Comparison of ENCODE assay signal across 8 cellular contexts in genomic region chr1:21651214-21652042, GRCh38. TPM values are rescaled to one million over a fixed set of nuclear protein-coding genes. Genes with fewer than 3 reads are reported as not detected.
DNase-seq lines count a peak whose midpoint lies in the region; ATAC-seq and TF ChIP-seq lines count a peak whose summit lies in the region.

No MANE protein-coding gene starts in this region.

- DNase-seq in Daoy (ENCODE audit: low read depth) (peak; percentile 66), NCI-H2196 treated with DMSO at 0.1 percent for 48 hours (lab: John Stamatoyannopoulos, UW; ENCODE audit: unreplicated experiment) (peak; percentile 17), glutamatergic neuron (peak; percentile 40), progenitor cell of endocrine pancreas (ENCODE audit: low spot score, unreplicated experiment) (no peak)
- DNase-seq in activated naive CD4-positive, alpha-beta T cell treated with Interleukin-2 at 50 U/mL for 16 hours = peak; percentile 54

- ATAC-seq in HG03097 (IDR thresholded peaks at IDR 0.05; ENCODE audit: low FRiP score, unreplicated experiment) = no peak
- no peak for ATAC-seq in HG02981 (IDR thresholded peaks at IDR 0.05; ENCODE audit: unreplicated experiment)
- ATAC-seq in HG03025 (IDR thresholded peaks at IDR 0.05; ENCODE audit: low FRiP score, unreplicated experiment) = no peak

- H3K4me1 Mint-ChIP-seq in glutamatergic neuron (ENCODE audit: low read depth, unreplicated experiment) (peaks cover 3% of the 10 kb centered on the region), progenitor cell of endocrine pancreas (ENCODE audit: low read depth) (peaks cover 7% of the 10 kb centered on the region)

- H3K27ac Mint-ChIP-seq in glutamatergic neuron (ENCODE audit: unreplicated experiment) (no peak overlapping the region), progenitor cell of endocrine pancreas (peak overlapping the region; percentile 17)

- H3K27me3 Mint-ChIP-seq in glutamatergic neuron (ENCODE audit: unreplicated experiment) (peaks cover 24% of the 10 kb centered on the region), progenitor cell of endocrine pancreas (peaks cover 36% of the 10 kb centered on the region)

- TF ChIP-seq CTCF in glutamatergic neuron (IDR thresholded peaks at IDR 0.05; ENCODE audit: partially characterized antibody, unreplicated experiment) = no peak
- TF ChIP-seq CTCF in progenitor cell of endocrine pancreas (IDR thresholded peaks at IDR 0.05; ENCODE audit: unreplicated experiment) = no peak

- H3K36me3 Mint-ChIP-seq in glutamatergic neuron (ENCODE audit: unreplicated experiment) = no peaks in the 10 kb centered on the region
- no peaks in the 10 kb centered on the region for H3K36me3 Mint-ChIP-seq in progenitor cell of endocrine pancreas (ENCODE audit: insufficient read depth)

- H3K9me3 Mint-ChIP-seq in glutamatergic neuron (ENCODE audit: unreplicated experiment) (no peaks in the 10 kb centered on the region), progenitor cell of endocrine pancreas (ENCODE audit: low read depth) (no peaks in the 10 kb centered on the region)

- H3K4me3 Mint-ChIP-seq in glutamatergic neuron (ENCODE audit: unreplicated experiment) (peak overlapping the region; percentile 85), progenitor cell of endocrine pancreas (ENCODE audit: low read depth) (peak overlapping the region; percentile 80)

RNA-seq across cellular contexts. Expression of gene RAP1GAP, which starts 17.7 kb away (rescaled TPM):
- 0.39 and 0.80 TPM in 2 replicates for total RNA-seq in Daoy (2014; rRNA removed; shearing (Covaris generic))
- total RNA-seq in glutamatergic neuron (ENCODE audit: unreplicated experiment) = 4.8 TPM
- 15.3 and 16.1 TPM in 2 replicates for total RNA-seq in progenitor cell of endocrine pancreas
